In genomic region chr4:20487852-20488251, GRCh38 we compare ENCODE assay signal across 25 cellular contexts.
DNase-seq lines count a peak whose midpoint lies in the region; ATAC-seq and TF ChIP-seq lines count a peak whose summit lies in the region.
"Had no signal": no experiment of that assay in that cellular context is flagged by ENCODE, and none has a peak within 500 bp of the region (broad histone marks: within the 10 kb centered on the region; RNA-seq: fewer than 3 reads in every experiment).

No MANE protein-coding gene starts in this region.

- DNase-seq in AG20443 (ENCODE audit: low spot score), result peak; percentile 46
- peak; percentile 30 for DNase-seq in HFFc6
- peak; percentile 10 for DNase-seq in astrocyte of the spinal cord (ENCODE audit: low read depth, low spot score)
- DNase-seq in neuronal stem cell (ENCODE audit: low spot score), result no peak
- DNase-seq in NAMALWA (ENCODE audit: low spot score), result no peak
- DNase-seq: activated CD4-positive, alpha-beta T cell treated with anti-CD3 and anti-CD28 coated beads, Interleukin-2, amount 50 U/mL, for 1 hour; activated CD8-positive, alpha-beta memory T cell treated with anti-CD3 and anti-CD28 coated beads, Interleukin-2, amount 10 ng/mL, durations not matched to agents 7 days and 5 days; anterior cingulate cortex; CD4-positive, CD25-positive, alpha-beta regulatory T cell; central memory CD4-positive, alpha-beta T cell; naive thymus-derived CD8-positive, alpha-beta T cell; NCI-H1092 treated with DMSO at 0.1 percent for 48 hours; NCI-H2081; retina; stimulated activated CD4-positive, alpha-beta T cell treated with anti-CD3 and anti-CD28 coated beads, Interleukin-4, amount 100 ng/mL, for 24 hours; stimulated activated naive B cell treated with anti-CD40 and anti-IgM and Interleukin-4, amounts not matched to agents 10 μg/mL and 1 μg/mL and 100 μg/mL, for 72 hours; SW 1271; T1000 had no signal

- in situ Hi-C loops in astrocyte of the spinal cord (cut with HindIII; ENCODE audit: low sequenced_read_pairs), result no loop called here

- H3K27me3 Mint-ChIP-seq in HFFc6 (ENCODE audit: insufficient read depth), result peaks cover 2% of the 10 kb centered on the region; the same call in 1 of the 2 replicates
- H3K27me3 Mint-ChIP-seq: activated CD8-positive, alpha-beta memory T cell treated with anti-CD3 and anti-CD28 coated beads, Interleukin-2, amount 10 ng/mL, durations not matched to agents 7 days and 5 days; activated naive CD4-positive, alpha-beta T cell treated with anti-CD3 and anti-CD28 coated beads, Interleukin-2, amount 50 U/mL, for 24 hours; CD4-positive, CD25-positive, alpha-beta regulatory T cell; naive thymus-derived CD8-positive, alpha-beta T cell; stimulated activated naive B cell treated with anti-CD40 and anti-IgM and Interleukin-4, amounts not matched to agents 10 μg/mL and 1 μg/mL and 100 μg/mL, for 72 hours had no signal

- no peak overlapping the region for H2BK120ac ChIP-seq in neuronal stem cell (ENCODE audit: low read depth, low read length)

- H3K18ac ChIP-seq in neuronal stem cell (ENCODE audit: low read length), result no peak overlapping the region

- H3K4me1 ChIP-seq in neuronal stem cell (ENCODE audit: control insufficient read depth in 2 of 2, insufficient read depth in 1 of 2, low read depth in 1 of 2, low read length in 2 of 2), result peaks cover 0 to 4% of the 10 kb centered on the region in 2 donors
- H3K4me1 ChIP-seq: suprapubic skin had no signal

- H4K91ac ChIP-seq in neuronal stem cell (ENCODE audit: low read depth, low read length, poor library complexity), result no peak overlapping the region

- H3K9ac ChIP-seq in neuronal stem cell (ENCODE audit: low read depth, low read length, poor library complexity), result no peak overlapping the region

- peaks cover 30% of the 10 kb centered on the region for H3K4me1 Mint-ChIP-seq in HFFc6 (ENCODE audit: low read depth)
- H3K4me1 Mint-ChIP-seq: activated CD8-positive, alpha-beta memory T cell treated with anti-CD3 and anti-CD28 coated beads, Interleukin-2, amount 10 ng/mL, durations not matched to agents 7 days and 5 days; activated naive CD4-positive, alpha-beta T cell treated with anti-CD3 and anti-CD28 coated beads, Interleukin-2, amount 50 U/mL, for 24 hours; CD4-positive, CD25-positive, alpha-beta regulatory T cell; naive thymus-derived CD8-positive, alpha-beta T cell; stimulated activated naive B cell treated with anti-CD40 and anti-IgM and Interleukin-4, amounts not matched to agents 10 μg/mL and 1 μg/mL and 100 μg/mL, for 72 hours; WTC11 had no signal

- ATAC-seq in HG03159 (IDR thresholded peaks at IDR 0.05; ENCODE audit: unreplicated experiment), result no peak
- ATAC-seq in HG03571 (IDR thresholded peaks at IDR 0.05; ENCODE audit: unreplicated experiment), result no peak
- ATAC-seq: activated CD8-positive, alpha-beta memory T cell treated with anti-CD3 and anti-CD28 coated beads, Interleukin-2, amount 10 ng/mL, durations not matched to agents 7 days and 5 days; naive thymus-derived CD8-positive, alpha-beta T cell; Right ventricle myocardium inferior; stimulated activated naive B cell treated with anti-CD40 and anti-IgM and Interleukin-4, amounts not matched to agents 10 μg/mL and 1 μg/mL and 100 μg/mL, for 72 hours; WTC11 had no signal

- H3K27ac ChIP-seq in neuronal stem cell (replicated peaks; ENCODE audit: low read length), result peak overlapping the region; percentile 7
- H3K27ac ChIP-seq: hepatocyte, suprapubic skin had no signal

- H3K4me2 ChIP-seq in neuronal stem cell (ENCODE audit: insufficient read depth, low read length, poor library complexity, severe bottlenecking), result no peak overlapping the region
- H3K4me2 ChIP-seq: hepatocyte had no signal

- H3K14ac ChIP-seq in neuronal stem cell (ENCODE audit: low read length), result no peak overlapping the region

- peaks cover 0 to 44% of the 10 kb centered on the region in 2 donors for H3K36me3 ChIP-seq in neuronal stem cell (replicated peaks in 1 of 2; ENCODE audit: control insufficient read depth in 2 of 2, insufficient read depth in 2 of 2, low read length in 2 of 2)
- H3K36me3 ChIP-seq: suprapubic skin had no signal

- no peak overlapping the region for H2AK5ac ChIP-seq in neuronal stem cell (ENCODE audit: low read depth, low read length)

- H3K4me3 Mint-ChIP-seq in HFFc6, result peak overlapping the region; percentile 9; the same call in 1 of the 2 replicates
- H3K4me3 Mint-ChIP-seq: activated CD8-positive, alpha-beta memory T cell treated with anti-CD3 and anti-CD28 coated beads, Interleukin-2, amount 10 ng/mL, durations not matched to agents 7 days and 5 days; activated naive CD4-positive, alpha-beta T cell treated with anti-CD3 and anti-CD28 coated beads, Interleukin-2, amount 50 U/mL, for 24 hours; CD4-positive, CD25-positive, alpha-beta regulatory T cell; naive thymus-derived CD8-positive, alpha-beta T cell; stimulated activated naive B cell treated with anti-CD40 and anti-IgM and Interleukin-4, amounts not matched to agents 10 μg/mL and 1 μg/mL and 100 μg/mL, for 72 hours; WTC11 had no signal

- no peak overlapping the region for H2BK15ac ChIP-seq in neuronal stem cell (ENCODE audit: low read length)

- no peak for TF ChIP-seq CTCF in HFFc6 (IDR thresholded peaks at IDR 0.05)
- TF ChIP-seq CTCF in astrocyte of the spinal cord (IDR thresholded peaks at IDR 0.05; ENCODE audit: low read depth, low read length), result no peak

- no peaks in the 10 kb centered on the region for H3K27me3 ChIP-seq in neuronal stem cell (ENCODE audit: control insufficient read depth in 3 of 3, insufficient read depth in 3 of 3, low read depth in 1 of 3, low read length in 3 of 3)
- H3K27me3 ChIP-seq: hepatocyte, suprapubic skin had no signal

- H3K9me3 ChIP-seq in neuronal stem cell (replicated peaks in 1 of 2; ENCODE audit: control insufficient read depth in 2 of 2, insufficient read depth in 1 of 2, low read depth in 1 of 2, low read length in 2 of 2), result no peaks in the 10 kb centered on the region
- H3K9me3 ChIP-seq: suprapubic skin had no signal

- H3K27ac Mint-ChIP-seq in HFFc6, result peak overlapping the region; percentile 40; the same call in 1 of the 2 replicates
- H3K27ac Mint-ChIP-seq: activated CD8-positive, alpha-beta memory T cell treated with anti-CD3 and anti-CD28 coated beads, Interleukin-2, amount 10 ng/mL, durations not matched to agents 7 days and 5 days; activated naive CD4-positive, alpha-beta T cell treated with anti-CD3 and anti-CD28 coated beads, Interleukin-2, amount 50 U/mL, for 24 hours; CD4-positive, CD25-positive, alpha-beta regulatory T cell; naive thymus-derived CD8-positive, alpha-beta T cell; stimulated activated naive B cell treated with anti-CD40 and anti-IgM and Interleukin-4, amounts not matched to agents 10 μg/mL and 1 μg/mL and 100 μg/mL, for 72 hours; WTC11 had no signal

- no peak overlapping the region for H3K4me3 ChIP-seq in astrocyte of the spinal cord (ENCODE audit: low read depth, low read length)
- no peak overlapping the region for H3K4me3 ChIP-seq in neuronal stem cell (ENCODE audit: low read length in 2 of 2)
- H3K4me3 ChIP-seq: hepatocyte, suprapubic skin had no signal

- H3K4ac ChIP-seq in neuronal stem cell (ENCODE audit: low read length), result no peak overlapping the region

- H2AFZ ChIP-seq in neuronal stem cell (ENCODE audit: low read length), result no peak overlapping the region
- H2AFZ ChIP-seq: hepatocyte had no signal

- WGBS in neuronal stem cell (ENCODE audit: extremely low coverage in 2 of 2, insufficient read length in 2 of 2, insufficient replicate concordance in 1 of 2), 2 donors, result no CpG with 5 or more reads among the region's 1 CpG

- H2BK12ac ChIP-seq in neuronal stem cell (ENCODE audit: low read length), result no peak overlapping the region

- H3K79me1 ChIP-seq in neuronal stem cell (ENCODE audit: low read depth, low read length), result no peaks in the 10 kb centered on the region

- H3K36me3 Mint-ChIP-seq in HFFc6 (ENCODE audit: low read depth), result peaks cover 40% of the 10 kb centered on the region
- H3K36me3 Mint-ChIP-seq: activated CD8-positive, alpha-beta memory T cell treated with anti-CD3 and anti-CD28 coated beads, Interleukin-2, amount 10 ng/mL, durations not matched to agents 7 days and 5 days; activated naive CD4-positive, alpha-beta T cell treated with anti-CD3 and anti-CD28 coated beads, Interleukin-2, amount 50 U/mL, for 24 hours; CD4-positive, CD25-positive, alpha-beta regulatory T cell; naive thymus-derived CD8-positive, alpha-beta T cell; stimulated activated naive B cell treated with anti-CD40 and anti-IgM and Interleukin-4, amounts not matched to agents 10 μg/mL and 1 μg/mL and 100 μg/mL, for 72 hours; WTC11 had no signal

- no peaks in the 10 kb centered on the region for H3K9me3 Mint-ChIP-seq in HFFc6
- H3K9me3 Mint-ChIP-seq: activated naive CD4-positive, alpha-beta T cell treated with anti-CD3 and anti-CD28 coated beads, Interleukin-2, amount 50 U/mL, for 24 hours; WTC11 had no signal

- H2BK5ac ChIP-seq in neuronal stem cell (ENCODE audit: low read length), result no peak overlapping the region

- no peak overlapping the region for H3K23ac ChIP-seq in neuronal stem cell (ENCODE audit: low read depth, low read length, poor library complexity)

- H4K8ac ChIP-seq in neuronal stem cell (ENCODE audit: low read depth, low read length), result no peak overlapping the region

Comparison
In these comparisons a context has a peak if more than half of its experiments do, and no peak if none do; other contexts are left out.
1. DNase-seq: peak in AG20443 (single experiment), HFFc6 (single experiment) and astrocyte of the spinal cord (single experiment); none in neuronal stem cell (single experiment) and NAMALWA (single experiment).